Comparison of ENCODE assay signal across 8 cellular contexts in the genomic region with DNA sequence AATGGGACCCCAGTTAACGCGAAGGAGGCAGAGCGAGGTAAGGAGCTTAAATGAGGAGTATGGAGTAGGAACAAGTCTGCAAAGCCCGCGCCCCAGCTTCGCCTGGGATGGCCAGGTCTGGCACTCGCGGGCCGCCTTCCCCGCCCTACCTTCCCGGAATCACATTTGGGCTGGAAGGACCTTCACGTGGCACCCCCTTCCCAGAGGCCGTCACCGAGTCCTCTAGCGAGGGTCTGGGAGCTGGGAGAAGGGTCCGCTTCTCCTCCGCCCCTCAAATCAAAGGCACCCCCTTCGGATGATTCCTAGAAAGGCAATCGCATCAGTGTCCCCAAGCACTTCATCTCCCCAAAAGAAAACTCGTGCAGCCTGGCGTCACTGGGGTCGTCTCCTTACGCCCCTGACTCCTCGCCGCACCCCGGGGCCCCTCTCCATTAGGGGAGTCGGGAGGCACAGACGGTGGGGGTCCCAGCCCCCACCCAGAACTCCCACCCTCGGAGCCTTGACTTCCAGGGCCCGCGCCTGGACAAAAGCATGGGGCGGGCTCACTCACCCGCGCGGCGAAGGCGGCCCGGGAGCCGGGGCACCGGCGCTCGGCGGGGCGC. TPM values are rescaled to one million over a fixed set of nuclear protein-coding genes. Genes with fewer than 3 reads are reported as not detected.
A peak's percentile ranks its signal among the peaks of the same experiment; 100 is the strongest.
DNase-seq lines count a peak whose midpoint lies in the region; ATAC-seq lines count a peak whose summit lies in the region.

No MANE protein-coding gene starts in this region.

- intact Hi-C loops in left ventricle myocardium superior (cut with micrococcal nuclease) = no loop called here
- intact Hi-C loops in sciatic nerve (cut with DNase I) = no loop called here

- peak overlapping the region; percentile 39 for H3K9ac ChIP-seq in SK-N-MC (ENCODE audit: insufficient read length)

- no peak for DNase-seq in SK-N-MC (ENCODE audit: low read depth, low spot score)
- peak; percentile 34 for DNase-seq in left ventricle myocardium superior
- DNase-seq in sciatic nerve (ENCODE audit: low spot score) = no peak
- no peak for DNase-seq in SW480 (ENCODE audit: low spot score)
- no peak for DNase-seq in caudate nucleus (lab: John Stamatoyannopoulos, UW)

- no peaks in the 10 kb centered on the region; the same call in 1 of the 2 replicates for H3K9me3 ChIP-seq in SK-N-MC (ENCODE audit: low read depth, low read length)

- no peaks in the 10 kb centered on the region for H3K36me3 ChIP-seq in SK-N-MC (ENCODE audit: insufficient read depth, low read length)

- peak; percentile 17 for ATAC-seq in GM18498 (IDR thresholded peaks at IDR 0.05; ENCODE audit: unreplicated experiment)
- ATAC-seq in left ventricle myocardium superior = no peak
- ATAC-seq in sciatic nerve = peak; percentile 30
- ATAC-seq in GM21390 (IDR thresholded peaks at IDR 0.05; ENCODE audit: unreplicated experiment) = no peak
- no peak for ATAC-seq in GM18861 (IDR thresholded peaks at IDR 0.05; ENCODE audit: unreplicated experiment)

- no peak overlapping the region for H3K27ac ChIP-seq in SK-N-MC
- H3K27ac ChIP-seq in caudate nucleus (ENCODE audit: low read depth, low read length) = no peak overlapping the region

- H3K4me3 ChIP-seq in SK-N-MC = peak overlapping the region; percentile 73

RNA-seq across cellular contexts. Expression of a gene that starts 0.4 kb away (rescaled TPM):
- 9.5 TPM for total RNA-seq in left ventricle myocardium superior
- total RNA-seq in sciatic nerve = 51.1 TPM

Comparison
In these comparisons a context has a peak if more than half of its experiments do, and no peak if none do; other contexts are left out.
1. ATAC-seq: peak in GM18498 (single experiment) and sciatic nerve (single experiment); none in left ventricle myocardium superior (single experiment), GM21390 (single experiment) and GM18861 (single experiment).